ENCODE assay signal across 24 cellular contexts in the genomic region with DNA sequence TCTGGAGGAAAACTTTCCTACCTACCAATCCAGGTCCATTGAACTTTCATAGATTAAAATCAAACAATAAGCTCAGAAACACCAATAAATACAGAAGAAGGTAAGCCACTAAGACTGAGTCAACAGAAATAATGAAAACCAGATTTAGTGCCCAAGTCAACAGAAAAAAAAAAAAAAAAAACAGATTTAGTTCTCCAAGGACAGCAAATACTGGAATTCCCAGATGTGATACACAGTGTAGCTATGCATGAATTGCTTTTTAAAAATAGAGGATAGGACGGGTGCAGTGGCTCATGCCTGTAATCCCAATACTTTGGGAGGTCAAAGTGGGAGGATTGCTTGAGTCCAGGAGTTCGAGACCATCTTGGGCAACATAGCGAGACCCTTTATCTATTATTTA. TPM values are rescaled to one million over a fixed set of nuclear protein-coding genes. Genes with fewer than 3 reads are reported as not detected.
DNase-seq lines count a peak whose midpoint lies in the region; ATAC-seq, FAIRE-seq and TF ChIP-seq lines count a peak whose summit lies in the region.
"Had no signal": no experiment of that assay in that cellular context is flagged by ENCODE, and none has a peak within 500 bp of the region (broad histone marks: within the 10 kb centered on the region; RNA-seq: fewer than 3 reads in every experiment).

No MANE protein-coding gene starts in this region.

- no peak overlapping the region for H3K27ac Mint-ChIP-seq in stimulated activated naive B cell treated with anti-CD40 and anti-IgM and Interleukin-4, amounts not matched to agents 10 μg/mL and 1 μg/mL and 100 μg/mL, for 72 hours
- no peak overlapping the region for H3K27ac Mint-ChIP-seq in osteocyte (ENCODE audit: unreplicated experiment)
- H3K27ac Mint-ChIP-seq: T-helper 1 cell treated with Interleukin-12 subunit alpha and Interleukin-12 subunit beta and Interleukin-4 antibody, amounts not matched to agents 30 μg/mL and 1 μg/mL, for 36 hours had no signal

- H3K9me3 Mint-ChIP-seq in stimulated activated naive B cell treated with anti-CD40 and anti-IgM and Interleukin-4, amounts not matched to agents 10 μg/mL and 1 μg/mL and 100 μg/mL, for 72 hours, result no peaks in the 10 kb centered on the region
- no peaks in the 10 kb centered on the region for H3K9me3 Mint-ChIP-seq in osteocyte (ENCODE audit: unreplicated experiment)
- H3K9me3 Mint-ChIP-seq: T-helper 1 cell treated with Interleukin-12 subunit alpha and Interleukin-12 subunit beta and Interleukin-4 antibody, amounts not matched to agents 30 μg/mL and 1 μg/mL, for 36 hours had no signal

- no peak overlapping the region for H3K4me3 Mint-ChIP-seq in stimulated activated naive B cell treated with anti-CD40 and anti-IgM and Interleukin-4, amounts not matched to agents 10 μg/mL and 1 μg/mL and 100 μg/mL, for 72 hours
- H3K4me3 Mint-ChIP-seq in osteocyte (ENCODE audit: unreplicated experiment), result no peak overlapping the region
- H3K4me3 Mint-ChIP-seq: T-helper 1 cell treated with Interleukin-12 subunit alpha and Interleukin-12 subunit beta and Interleukin-4 antibody, amounts not matched to agents 30 μg/mL and 1 μg/mL, for 36 hours had no signal

- ATAC-seq in stimulated activated naive B cell treated with anti-CD40 and anti-IgM and Interleukin-4, amounts not matched to agents 10 μg/mL and 1 μg/mL and 100 μg/mL, for 72 hours (replicated peaks), result no peak
- ATAC-seq: esophagus mucosa had no signal

- TF ChIP-seq POLR2A in GM12892 (IDR thresholded peaks at IDR 0.05; ENCODE audit: low read depth, low read length), result no peak

- FAIRE-seq in GM12892 (lab: Jason Lieb, UNC), result no peak
- FAIRE-seq: H54, keratinocyte, urothelium cell line had no signal

- no peaks in the 10 kb centered on the region for H3K27me3 Mint-ChIP-seq in stimulated activated naive B cell treated with anti-CD40 and anti-IgM and Interleukin-4, amounts not matched to agents 10 μg/mL and 1 μg/mL and 100 μg/mL, for 72 hours
- H3K27me3 Mint-ChIP-seq in osteocyte (ENCODE audit: unreplicated experiment), result no peaks in the 10 kb centered on the region

- H3K4me1 Mint-ChIP-seq in stimulated activated naive B cell treated with anti-CD40 and anti-IgM and Interleukin-4, amounts not matched to agents 10 μg/mL and 1 μg/mL and 100 μg/mL, for 72 hours, result peaks cover 0 to 2% of the 10 kb centered on the region in 2 donors
- H3K4me1 Mint-ChIP-seq in osteocyte (ENCODE audit: unreplicated experiment), result peaks cover 6% of the 10 kb centered on the region

- TF ChIP-seq CTCF in fibroblast of mammary gland (conservative IDR thresholded peaks at IDR 0.05; ENCODE audit: control insufficient read depth, insufficient read depth, low read depth, low read length) (no peak), osteocyte (IDR thresholded peaks at IDR 0.05) (no peak)

- no peaks in the 10 kb centered on the region for H3K36me3 Mint-ChIP-seq in stimulated activated naive B cell treated with anti-CD40 and anti-IgM and Interleukin-4, amounts not matched to agents 10 μg/mL and 1 μg/mL and 100 μg/mL, for 72 hours
- no peaks in the 10 kb centered on the region for H3K36me3 Mint-ChIP-seq in osteocyte (ENCODE audit: unreplicated experiment)

- H3K4me3 ChIP-seq in fibroblast of mammary gland (ENCODE audit: control insufficient read depth, low read depth, low read length), result no peak overlapping the region
- H3K4me3 ChIP-seq: lung, right atrium auricular region, SJCRH30 had no signal

- peak; percentile 47 for DNase-seq in EL
- DNase-seq in RPMI7951 (ENCODE audit: low read depth), result peak; percentile 21
- DNase-seq in fibroblast of mammary gland (ENCODE audit: low read depth), result peak; percentile 91
- DNase-seq in stromal cell of bone marrow (ENCODE audit: low read depth), result peak; percentile 68
- no peak for DNase-seq in stimulated activated naive B cell treated with anti-CD40 and anti-IgM and Interleukin-4, amounts not matched to agents 10 μg/mL and 1 μg/mL and 100 μg/mL, for 72 hours
- DNase-seq in osteocyte (ENCODE audit: extremely low spot score, unreplicated experiment), result no peak
- no peak for DNase-seq in hypothalamus (lab: John Stamatoyannopoulos, UW)
- DNase-seq in GM12892 (ENCODE audit: insufficient read length), result no peak
- DNase-seq: activated CD8-positive, alpha-beta memory T cell treated with anti-CD3 and anti-CD28 coated beads, Interleukin-2, amount 50 U/mL, for 48 hours; activated gamma-delta T cell treated with Interleukin-2 at 50 U/mL for 16 hours; cerebellar nuclear complex; effector CD8-positive, alpha-beta T cell; Kasumi-1; NCI-H1105; NCI-H2107; NCI-H510A; SJCRH30 had no signal

RNA-seq across cellular contexts. Expression of a gene that starts 15.7 kb away (rescaled TPM):
- total RNA-seq in RPMI7951 (2014; rRNA removed; shearing (Covaris generic)), result 0.12 and 0.20 TPM in 2 replicates
- 1.4 TPM in 2 replicates for total RNA-seq in osteocyte
- 8.2 TPM for polyA plus RNA-seq in GM12892 (2012; ENCODE audit: missing spikeins)
- total RNA-seq: SJCRH30 had no signal

RNA-seq across cellular contexts. Expression of a gene that starts 48.2 kb away (rescaled TPM):
- total RNA-seq in RPMI7951 (2014; rRNA removed; shearing (Covaris generic)), result 354 and 483 TPM in 2 replicates
- 439 and 466 TPM in 2 replicates for total RNA-seq in osteocyte
- 218 TPM for polyA plus RNA-seq in GM12892 (2012; ENCODE audit: missing spikeins)

Comparison
In these comparisons a context has a peak if more than half of its experiments do, and no peak if none do; other contexts are left out.
1. DNase-seq: peak in EL (single experiment), RPMI7951 (single experiment), fibroblast of mammary gland (single experiment) and stromal cell of bone marrow (single experiment); none in stimulated activated naive B cell treated with anti-CD40 and anti-IgM and Interleukin-4, amounts not matched to agents 10 μg/mL and 1 μg/mL and 100 μg/mL, for 72 hours (single experiment), osteocyte (single experiment), hypothalamus (0 of 51) and GM12892 (single experiment).